ENCODE assay signal across 8 cellular contexts in genomic region chr3:50089603-50089945, GRCh38. TPM values are rescaled to one million over a fixed set of nuclear protein-coding genes. Genes with fewer than 3 reads are reported as not detected.
DNase-seq lines count a peak whose midpoint lies in the region; ATAC-seq and TF ChIP-seq lines count a peak whose summit lies in the region.

No MANE protein-coding gene starts in this region.

- TF ChIP-seq CTCF in 22Rv1 (IDR thresholded peaks at IDR 0.05) (no peak), VCaP (conservative IDR thresholded peaks at IDR 0.05) (no peak), progenitor cell of endocrine pancreas (IDR thresholded peaks at IDR 0.05; ENCODE audit: unreplicated experiment) (no peak)

- no peaks in the 10 kb centered on the region for H3K27me3 Mint-ChIP-seq in progenitor cell of endocrine pancreas

- H3K36me3 Mint-ChIP-seq in progenitor cell of endocrine pancreas (ENCODE audit: insufficient read depth), result peaks cover 23% of the 10 kb centered on the region

- peak overlapping the region; percentile 98 for H3K4me3 Mint-ChIP-seq in progenitor cell of endocrine pancreas (ENCODE audit: low read depth)

- ATAC-seq in GM21526 (IDR thresholded peaks at IDR 0.05; ENCODE audit: low FRiP score, unreplicated experiment) (peak; percentile 8), HG02852 (IDR thresholded peaks at IDR 0.05; ENCODE audit: unreplicated experiment) (no peak)
- ATAC-seq in activated CD4-positive, CD25-positive, alpha-beta regulatory T cell treated with anti-CD3 and anti-CD28 coated beads, Interleukin-2, amount 50 U/mL, for 24 hours, result no peak

- H3K9me3 Mint-ChIP-seq in progenitor cell of endocrine pancreas (ENCODE audit: low read depth), result no peaks in the 10 kb centered on the region

- H3K27ac ChIP-seq in 22Rv1, result peak overlapping the region; percentile 83
- peak overlapping the region; percentile 98 for H3K27ac ChIP-seq in VCaP

- H3K4me1 Mint-ChIP-seq in progenitor cell of endocrine pancreas (ENCODE audit: low read depth), result peaks cover 13% of the 10 kb centered on the region

- DNase-seq in glomerular visceral epithelial cell (ENCODE audit: extremely low spot score) (peak; percentile 25), progenitor cell of endocrine pancreas (ENCODE audit: low spot score, unreplicated experiment) (no peak), NCI-H510A (lab: John Stamatoyannopoulos, UW) (no peak)

- H3K27ac Mint-ChIP-seq in progenitor cell of endocrine pancreas, result peak overlapping the region; percentile 99

RNA-seq across cellular contexts. Expression of gene RBM5, which starts 0.9 kb away (rescaled TPM):
- 317 and 322 TPM in 2 replicates for total RNA-seq in progenitor cell of endocrine pancreas
